ENCODE assay signal across 7 cellular contexts in genomic region chr4:7719354-7720174, GRCh38.
DNase-seq lines count a peak whose midpoint lies in the region; ATAC-seq and TF ChIP-seq lines count a peak whose summit lies in the region.

No MANE protein-coding gene starts in this region.

- H3K27me3 Mint-ChIP-seq in activated CD8-positive, alpha-beta T cell treated with anti-CD3 and anti-CD28 coated beads, Interleukin-2, amount 10 ng/mL, durations not matched to agents 7 days and 5 days (ENCODE audit: low read depth), result peaks cover 13% of the 10 kb centered on the region

- no peaks in the 10 kb centered on the region for H3K36me3 Mint-ChIP-seq in activated CD8-positive, alpha-beta T cell treated with anti-CD3 and anti-CD28 coated beads, Interleukin-2, amount 10 ng/mL, durations not matched to agents 7 days and 5 days (ENCODE audit: low read depth)

- H3K9me3 Mint-ChIP-seq in activated CD8-positive, alpha-beta T cell treated with anti-CD3 and anti-CD28 coated beads, Interleukin-2, amount 10 ng/mL, durations not matched to agents 7 days and 5 days (ENCODE audit: insufficient read depth), result no peaks in the 10 kb centered on the region

- no peak overlapping the region for H3K4me3 Mint-ChIP-seq in activated CD8-positive, alpha-beta T cell treated with anti-CD3 and anti-CD28 coated beads, Interleukin-2, amount 10 ng/mL, durations not matched to agents 7 days and 5 days

- H3K27ac Mint-ChIP-seq in activated CD8-positive, alpha-beta T cell treated with anti-CD3 and anti-CD28 coated beads, Interleukin-2, amount 10 ng/mL, durations not matched to agents 7 days and 5 days, result no peak overlapping the region

- no peaks in the 10 kb centered on the region for H3K4me1 Mint-ChIP-seq in activated CD8-positive, alpha-beta T cell treated with anti-CD3 and anti-CD28 coated beads, Interleukin-2, amount 10 ng/mL, durations not matched to agents 7 days and 5 days (ENCODE audit: low read depth)

- CTCF ChIA-PET in activated CD8-positive, alpha-beta T cell treated with anti-CD3 and anti-CD28 coated beads, Interleukin-2, amount 10 ng/mL, durations not matched to agents 7 days and 5 days (lab: Charles Lee), result interaction anchor here (0.7 to 1.3 kb wide), 7 partner anchors 9 to 536 kb away, joined by 3 to 5 read pairs (median 3); no protein-coding TSS in a partner anchor

- peak; percentile 64 for TF ChIP-seq CTCF in GM12874 (IDR thresholded peaks at IDR 0.05; ENCODE audit: insufficient read depth, low read depth, low read length)

- ATAC-seq in activated CD8-positive, alpha-beta T cell treated with anti-CD3 and anti-CD28 coated beads, Interleukin-2, amount 10 ng/mL, durations not matched to agents 7 days and 5 days, result peak; percentile 68
- no peak for ATAC-seq in GM19455 (IDR thresholded peaks at IDR 0.05; ENCODE audit: unreplicated experiment)

- POLR2A ChIA-PET in activated CD8-positive, alpha-beta T cell treated with anti-CD3 and anti-CD28 coated beads, Interleukin-2, amount 10 ng/mL, durations not matched to agents 7 days and 5 days (lab: Charles Lee), result no interaction called here

- DNase-seq in NCI-H2171 (lab: John Stamatoyannopoulos, UW), result peak; percentile 11
- DNase-seq in activated CD8-positive, alpha-beta T cell treated with anti-CD3 and anti-CD28 coated beads, Interleukin-2, amount 10 ng/mL, durations not matched to agents 7 days and 5 days, result peak; percentile 69
- DNase-seq in ecto neural progenitor cell (ENCODE audit: low spot score), result peak; percentile 90
- DNase-seq in mucosa of gallbladder (ENCODE audit: low spot score), result peak; percentile 56
- DNase-seq in stimulated activated CD8-positive, alpha-beta memory T cell treated with anti-CD3 and anti-CD28 coated beads, Interleukin-7, amount 100 ng/mL, for 4 hours (ENCODE audit: low read depth in 2 of 2), result peak; percentile 15 to 35

Comparison
In these comparisons a context has a peak if more than half of its experiments do, and no peak if none do; other contexts are left out.
1. DNase-seq: peak in every context shown above with its lines; median percentile 90 in ecto neural progenitor cell; 69 in activated CD8-positive, alpha-beta T cell treated with anti-CD3 and anti-CD28 coated beads, Interleukin-2, amount 10 ng/mL, durations not matched to agents 7 days and 5 days; 56 in mucosa of gallbladder; 25 in stimulated activated CD8-positive, alpha-beta memory T cell treated with anti-CD3 and anti-CD28 coated beads, Interleukin-7, amount 100 ng/mL, for 4 hours; 11 in NCI-H2171.